ENCODE assay signal across 8 cellular contexts in genomic region chr5:159017787-159018186, GRCh38.
DNase-seq lines count a peak whose midpoint lies in the region; ATAC-seq and TF ChIP-seq lines count a peak whose summit lies in the region.

No MANE protein-coding gene starts in this region.

- no peak overlapping the region for H3K4me3 ChIP-seq in osteoblast (ENCODE audit: insufficient read depth, low read length)

- no peaks in the 10 kb centered on the region for H3K9me3 ChIP-seq in osteoblast (ENCODE audit: low read depth, low read length)

- H3K4me2 ChIP-seq in osteoblast (ENCODE audit: insufficient read depth, low read length) = peak overlapping the region; percentile 34

- no peak overlapping the region for H2AFZ ChIP-seq in osteoblast (ENCODE audit: low read length)

- H3K27me3 ChIP-seq in osteoblast (ENCODE audit: insufficient read depth, low read length) = no peaks in the 10 kb centered on the region

- peaks cover 56% of the 10 kb centered on the region for H3K79me2 ChIP-seq in osteoblast (ENCODE audit: insufficient read depth, low read length)

- in situ Hi-C loops in GM13977 (cut with MboI; ENCODE audit: low pct_unique_long_range_greater_than_20kb, low sequenced_read_pairs, unreplicated experiment) = loop anchor here (10.0 kb wide), 1 partner anchor 63 kb away; no protein-coding TSS in a partner anchor

- H3K27ac ChIP-seq in osteoblast (ENCODE audit: low read depth, low read length) = peak overlapping the region; percentile 42

- TF ChIP-seq CTCF in osteoblast (IDR thresholded peaks at IDR 0.05; ENCODE audit: extremely low read depth, low read depth, low read length) = no peak
- TF ChIP-seq CTCF in GM13977 (IDR thresholded peaks at IDR 0.05; ENCODE audit: extremely low read depth, insufficient read depth, missing control alignments) = no peak

- H3K36me3 ChIP-seq in osteoblast (ENCODE audit: insufficient read depth, low read length) = no peaks in the 10 kb centered on the region

- H4K20me1 ChIP-seq in osteoblast (ENCODE audit: insufficient read depth, low read length) = no peaks in the 10 kb centered on the region

- H3K4me1 ChIP-seq in osteoblast (ENCODE audit: insufficient read depth, low read length) = peaks cover 26% of the 10 kb centered on the region

- DNase-seq in LHCN-M2 (ENCODE audit: low read depth) = peak; percentile 60
- peak; percentile 72 for DNase-seq in dermis blood vessel endothelial cell
- DNase-seq in osteoblast (ENCODE audit: insufficient read length, low spot score, missing footprints) = peak; percentile 87
- DNase-seq in NCI-H446 (lab: John Stamatoyannopoulos, UW) = no peak
- no peak for DNase-seq in GM13977 (ENCODE audit: low spot score)
- DNase-seq in SW480 (ENCODE audit: low spot score) = no peak

- ATAC-seq in GM18498 (IDR thresholded peaks at IDR 0.05; ENCODE audit: unreplicated experiment) (peak; percentile 61), HG02763 (IDR thresholded peaks at IDR 0.05; ENCODE audit: unreplicated experiment) (no peak)

Comparison
In these comparisons a context has a peak if more than half of its experiments do, and no peak if none do; other contexts are left out.
1. DNase-seq: peak in LHCN-M2 (single experiment), dermis blood vessel endothelial cell (single experiment) and osteoblast (single experiment); none in NCI-H446 (0 of 2), GM13977 (single experiment) and SW480 (single experiment).